Comparison of ENCODE assay signal across 8 cellular contexts in genomic region chr2:61065706-61066688, GRCh38. TPM values are rescaled to one million over a fixed set of nuclear protein-coding genes. Genes with fewer than 3 reads are reported as not detected.
DNase-seq lines count a peak whose midpoint lies in the region; ATAC-seq and TF ChIP-seq lines count a peak whose summit lies in the region.

SANBR (plus strand) TSS chr2:61065871; CDS start chr2:61070351, 4,480 bp downstream.

- H3K4me1 ChIP-seq in right cardiac atrium (ENCODE audit: control insufficient read depth, insufficient read depth, low read length) (no peaks in the 10 kb centered on the region), psoas muscle (peaks cover 9% of the 10 kb centered on the region)

- DNase-seq in GM13977 (ENCODE audit: low spot score) (peak; percentile 93), NCI-H1417 treated with DMSO at 0.1 percent for 48 hours (lab: John Stamatoyannopoulos, UW) (peak; percentile 89), amygdala (lab: John Stamatoyannopoulos, UW) (peak; percentile 11 to 92 (median 77)), right cardiac atrium (peak; percentile 90 to 95 (median 95)), psoas muscle (peak; percentile 87 to 92), ureter (ENCODE audit: low spot score) (peak; percentile 84)

- H3K4me1 Mint-ChIP-seq in T-helper 1 cell treated with Interleukin-12 subunit alpha and Interleukin-12 subunit beta and Interleukin-4 antibody, amounts not matched to agents 30 μg/mL and 1 μg/mL, for 36 hours (ENCODE audit: low read depth) = peaks cover 9% of the 10 kb centered on the region

- H3K9me3 Mint-ChIP-seq in T-helper 1 cell treated with Interleukin-12 subunit alpha and Interleukin-12 subunit beta and Interleukin-4 antibody, amounts not matched to agents 30 μg/mL and 1 μg/mL, for 36 hours = no peaks in the 10 kb centered on the region

- under 1% methylated on average over 111 of the region's 111 CpGs for WGBS in right cardiac atrium
- WGBS in psoas muscle, 3 donors = 0 to 1% (median 0%) methylated on average over 48 to 111 of the region's 111 CpGs

- no peaks in the 10 kb centered on the region for H3K27me3 Mint-ChIP-seq in T-helper 1 cell treated with Interleukin-12 subunit alpha and Interleukin-12 subunit beta and Interleukin-4 antibody, amounts not matched to agents 30 μg/mL and 1 μg/mL, for 36 hours (ENCODE audit: low read depth)

- TF ChIP-seq CTCF in GM13977 (IDR thresholded peaks at IDR 0.05; ENCODE audit: extremely low read depth, insufficient read depth, missing control alignments) (no peak), psoas muscle (IDR thresholded peaks at IDR 0.05) (no peak)

- ATAC-seq in HG02763 (IDR thresholded peaks at IDR 0.05; ENCODE audit: unreplicated experiment) (peak; percentile 98), right cardiac atrium (peak; percentile 99), psoas muscle (peak; percentile 99 to 100 (median 99))

- peak within 1 kb of the TSS; percentile 69 for H3K27ac Mint-ChIP-seq in T-helper 1 cell treated with Interleukin-12 subunit alpha and Interleukin-12 subunit beta and Interleukin-4 antibody, amounts not matched to agents 30 μg/mL and 1 μg/mL, for 36 hours

- H3K9me3 ChIP-seq in right cardiac atrium (ENCODE audit: control insufficient read depth, low read length) (no peaks in the 10 kb centered on the region), psoas muscle (no peaks in the 10 kb centered on the region)

- H3K4me3 Mint-ChIP-seq in T-helper 1 cell treated with Interleukin-12 subunit alpha and Interleukin-12 subunit beta and Interleukin-4 antibody, amounts not matched to agents 30 μg/mL and 1 μg/mL, for 36 hours = peak within 1 kb of the TSS; percentile 92

- intact Hi-C loops in right cardiac atrium (cut with DNase I) (no loop called here), psoas muscle (cut with DNase I) (no loop called here)

- H3K36me3 ChIP-seq in psoas muscle (ENCODE audit: insufficient read depth in 1 of 2, low read depth in 1 of 2) = peaks cover 0 to 16% of the 10 kb centered on the region in 2 donors

- H3K36me3 Mint-ChIP-seq in T-helper 1 cell treated with Interleukin-12 subunit alpha and Interleukin-12 subunit beta and Interleukin-4 antibody, amounts not matched to agents 30 μg/mL and 1 μg/mL, for 36 hours (ENCODE audit: low read depth) = no peaks in the 10 kb centered on the region

- H3K27me3 ChIP-seq in right cardiac atrium (ENCODE audit: control insufficient read depth, insufficient read depth) (no peaks in the 10 kb centered on the region), psoas muscle (ENCODE audit: insufficient read depth in 3 of 3, low read length in 2 of 3) (no peaks in the 10 kb centered on the region)

- in situ Hi-C loops in GM13977 (cut with MboI; ENCODE audit: low pct_unique_long_range_greater_than_20kb, low sequenced_read_pairs, unreplicated experiment) = no loop called here

- H3K4me3 ChIP-seq in right cardiac atrium (ENCODE audit: low read length) = peak within 1 kb of the TSS; percentile 70
- H3K4me3 ChIP-seq in psoas muscle = peak within 1 kb of the TSS; percentile 80

- H3K27ac ChIP-seq in right cardiac atrium (ENCODE audit: low read length) = peak within 1 kb of the TSS; percentile 56
- peak within 1 kb of the TSS; percentile 73 for H3K27ac ChIP-seq in psoas muscle

RNA-seq across cellular contexts. Expression of gene SANBR, which starts in this region (rescaled TPM):
- 1 to 10 TPM; 5.1 to 6.4 (median 6.1) TPM for total RNA-seq in right cardiac atrium
- polyA plus RNA-seq in right cardiac atrium = 3.4 TPM
- 1 to 10 TPM; 2.3 to 5.0 (median 2.9) TPM for total RNA-seq in psoas muscle
- 1 to 10 TPM; 1.6 to 2.3 (median 1.6) TPM for polyA plus RNA-seq in psoas muscle
- 13.3 TPM for total RNA-seq in ureter

Comparison
In these comparisons a context has a peak if more than half of its experiments do, and no peak if none do; other contexts are left out.
1. Peak in every context shown above with its lines: DNase-seq, ATAC-seq, H3K4me3 ChIP-seq and H3K27ac ChIP-seq.